ENCODE assay signal across 27 cellular contexts in genomic region chr13:97456047-97456446, GRCh38.
"Had no signal": no experiment of that assay in that cellular context is flagged by ENCODE, and none has a peak within 500 bp of the region (broad histone marks: within the 10 kb centered on the region; RNA-seq: fewer than 3 reads in every experiment).

No MANE protein-coding gene starts in this region.

- H3K27me3 Mint-ChIP-seq: activated CD4-positive, alpha-beta memory T cell treated with anti-CD3 and anti-CD28 coated beads, Interleukin-2, amount 10 ng/mL, durations not matched to agents 7 days and 5 days; activated CD4-positive, alpha-beta T cell treated with anti-CD3 and anti-CD28 coated beads, Interleukin-2, amount 10 ng/mL, durations not matched to agents 7 days and 5 days; naive thymus-derived CD8-positive, alpha-beta T cell; T-helper 17 cell had no signal

- H3K27me3 ChIP-seq: gastroesophageal sphincter, hepatocyte, neural progenitor cell, testis, upper lobe of right lung had no signal

- H3K4me1 ChIP-seq: parathyroid adenoma, testis had no signal

- H3K4me1 Mint-ChIP-seq: neural progenitor cell had no signal

- H3K9me3 ChIP-seq: gastroesophageal sphincter, psoas muscle, testis, upper lobe of right lung had no signal

- H2AFZ ChIP-seq: hepatocyte, neural progenitor cell, parathyroid adenoma had no signal

- H3K4me3 ChIP-seq: gastroesophageal sphincter, hepatocyte, neural progenitor cell, psoas muscle, testis, upper lobe of right lung had no signal

- H3K36me3 ChIP-seq: gastroesophageal sphincter, upper lobe of right lung, WERI-Rb-1 had no signal

- H3K4me3 Mint-ChIP-seq: activated CD4-positive, alpha-beta memory T cell treated with anti-CD3 and anti-CD28 coated beads, Interleukin-2, amount 10 ng/mL, durations not matched to agents 7 days and 5 days; activated CD4-positive, alpha-beta T cell treated with anti-CD3 and anti-CD28 coated beads, Interleukin-2, amount 10 ng/mL, durations not matched to agents 7 days and 5 days; activated naive CD4-positive, alpha-beta T cell treated with anti-CD3 and anti-CD28 coated beads for 36 hours; neural progenitor cell; T-helper 17 cell had no signal

- ATAC-seq: gastroesophageal sphincter; left cardiac atrium; naive thymus-derived CD8-positive, alpha-beta T cell; psoas muscle; SK-N-SH treated with all-trans-retinoic acid at 6 μM for 48 hours; stimulated activated naive CD8-positive, alpha-beta T cell treated with anti-CD3 and anti-CD28 coated beads, Interleukin-15, Interleukin-2, amounts not matched to agents 100 U/mL and 50 U/mL, for 24 hours; T-helper 17 cell; upper lobe of right lung had no signal

- H3K27ac Mint-ChIP-seq: activated CD4-positive, alpha-beta memory T cell treated with anti-CD3 and anti-CD28 coated beads, Interleukin-2, amount 10 ng/mL, durations not matched to agents 7 days and 5 days; activated CD4-positive, alpha-beta T cell treated with anti-CD3 and anti-CD28 coated beads, Interleukin-2, amount 10 ng/mL, durations not matched to agents 7 days and 5 days; activated naive CD4-positive, alpha-beta T cell treated with anti-CD3 and anti-CD28 coated beads for 36 hours; neural progenitor cell; T-helper 17 cell had no signal

- H3K4me2 ChIP-seq: hepatocyte, neural progenitor cell had no signal

- H3K27ac ChIP-seq: gastroesophageal sphincter, hepatocyte, neural progenitor cell, parathyroid adenoma, psoas muscle, testis, upper lobe of right lung, WERI-Rb-1 had no signal

- FAIRE-seq: keratinocyte had no signal

- H3K9ac ChIP-seq: neural progenitor cell, parathyroid adenoma had no signal

- DNase-seq: activated CD4-positive, alpha-beta memory T cell treated with anti-CD3 and anti-CD28 coated beads, Interleukin-2, amount 10 ng/mL, durations not matched to agents 7 days and 5 days; activated CD4-positive, alpha-beta T cell treated with anti-CD3 and anti-CD28 coated beads for 1 hour; activated CD4-positive, alpha-beta T cell treated with anti-CD3 and anti-CD28 coated beads, Interleukin-2, amount 10 ng/mL, durations not matched to agents 7 days and 5 days; activated CD8-positive, alpha-beta memory T cell treated with anti-CD3 and anti-CD28 coated beads, Interleukin-2, amount 50 U/mL, for 48 hours; activated effector memory CD4-positive, alpha-beta T cell treated with anti-CD3 and anti-CD28 coated beads, Interleukin-2, amount 50 U/mL, for 16 hours; activated naive CD4-positive, alpha-beta T cell treated with anti-CD3 and anti-CD28 coated beads for 36 hours; amygdala; central memory CD4-positive, alpha-beta T cell; effector CD4-positive, alpha-beta T cell; erythroblast; left cardiac atrium; midbrain; naive thymus-derived CD8-positive, alpha-beta T cell; occipital lobe; psoas muscle; stimulated activated naive CD8-positive, alpha-beta T cell treated with anti-CD3 and anti-CD28 coated beads, Interleukin-15, Interleukin-2, amounts not matched to agents 100 U/mL and 50 U/mL, for 24 hours; T-helper 17 cell; T1000; testis; upper lobe of right lung; WERI-Rb-1 had no signal

- H3K79me2 ChIP-seq: parathyroid adenoma had no signal
